In the genomic region with DNA sequence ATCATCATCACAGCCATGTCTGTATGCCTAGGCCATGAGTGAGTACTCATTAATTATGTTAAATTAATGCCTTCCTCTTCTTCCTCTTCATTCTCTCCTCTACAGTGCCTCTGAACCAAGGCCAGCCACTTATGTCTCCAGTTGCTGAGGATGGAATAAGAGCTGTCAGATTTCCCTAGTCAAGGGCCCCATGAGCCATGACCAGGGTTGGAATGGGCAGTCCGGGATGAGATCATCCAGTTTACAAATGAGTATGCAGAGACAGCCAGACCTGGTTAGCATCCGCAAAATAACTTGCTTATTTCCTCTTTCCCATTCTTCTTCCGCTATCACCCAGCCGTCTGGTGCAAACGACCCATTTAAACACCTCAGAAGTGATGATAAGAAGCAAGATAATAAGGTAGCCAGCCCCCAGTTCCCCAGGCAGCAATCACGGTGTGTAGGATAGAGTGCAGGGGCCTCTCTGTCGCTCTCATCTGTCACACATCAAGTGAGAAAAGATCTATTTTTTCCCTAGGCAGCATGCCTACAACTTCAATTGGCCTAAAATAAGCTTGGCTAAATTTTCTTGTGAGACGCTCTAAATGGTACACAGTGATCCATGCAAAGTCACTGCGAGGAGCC, we compare ENCODE assay signal across 15 cellular contexts.
"Had no signal": no experiment of that assay in that cellular context is flagged by ENCODE, and none has a peak within 500 bp of the region (broad histone marks: within the 10 kb centered on the region; RNA-seq: fewer than 3 reads in every experiment).

No MANE protein-coding gene starts in this region.

- H3K36me3 ChIP-seq: right lobe of liver had no signal

- H3K27ac ChIP-seq: body of pancreas, foreskin keratinocyte, right lobe of liver, testis had no signal

- H3K27me3 ChIP-seq: body of pancreas, foreskin keratinocyte, right lobe of liver, testis had no signal

- H3K4me1 ChIP-seq: foreskin keratinocyte, right lobe of liver had no signal

- H3K4me3 ChIP-seq: body of pancreas, mucosa of descending colon, right lobe of liver, testis had no signal

- H3K9me3 ChIP-seq: body of pancreas, mucosa of descending colon, right lobe of liver, testis had no signal

- ATAC-seq: activated CD8-positive, alpha-beta T cell treated with anti-CD3 and anti-CD28 coated beads, Interleukin-2, amount 10 ng/mL, durations not matched to agents 7 days and 5 days; body of pancreas; foreskin keratinocyte; left colon; mucosa of descending colon; naive thymus-derived CD4-positive, alpha-beta T cell; stimulated activated naive CD8-positive, alpha-beta T cell treated with anti-CD3 and anti-CD28 coated beads, Interleukin-15, amount 100 ng/mL, for 72 hours had no signal

- DNase-seq: activated CD4-positive, alpha-beta T cell treated with anti-CD3 and anti-CD28 coated beads, Interleukin-2, amount 10 ng/mL, durations not matched to agents 24 days and 14 days; activated CD4-positive, CD25-positive, alpha-beta regulatory T cell; activated CD8-positive, alpha-beta memory T cell treated with anti-CD3 and anti-CD28 coated beads, Interleukin-2, amount 50 U/mL, for 4 hours; activated CD8-positive, alpha-beta T cell treated with anti-CD3 and anti-CD28 coated beads, Interleukin-2, amount 10 ng/mL, durations not matched to agents 7 days and 5 days; activated gamma-delta T cell treated with Interleukin-2 at 50 U/mL for 16 hours; amniotic stem cell; body of pancreas; effector CD8-positive, alpha-beta T cell; foreskin keratinocyte; left colon; mucosa of descending colon; naive thymus-derived CD4-positive, alpha-beta T cell; right lobe of liver; stimulated activated naive CD8-positive, alpha-beta T cell treated with anti-CD3 and anti-CD28 coated beads, Interleukin-15, amount 100 ng/mL, for 72 hours; testis had no signal
